Comparison of ENCODE assay signal across 8 cellular contexts in the genomic region with DNA sequence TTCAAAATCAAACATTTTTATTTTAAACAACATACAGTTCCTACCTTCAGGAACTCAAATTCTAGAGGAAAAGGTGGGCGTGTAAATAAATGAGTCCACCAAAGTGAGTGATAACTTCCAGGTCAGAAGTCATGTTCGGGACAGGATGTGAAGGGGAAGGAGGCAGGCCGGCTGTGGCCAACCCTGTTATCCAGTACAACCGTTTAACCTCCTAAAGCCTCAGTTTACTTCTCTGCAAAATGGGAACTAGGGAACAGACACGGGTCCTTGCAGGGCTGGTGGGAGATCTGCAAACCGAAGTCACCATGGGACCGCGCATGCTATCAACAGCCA. TPM values are rescaled to one million over a fixed set of nuclear protein-coding genes. Genes with fewer than 3 reads are reported as not detected.
DNase-seq lines count a peak whose midpoint lies in the region; ATAC-seq and TF ChIP-seq lines count a peak whose summit lies in the region.

No MANE protein-coding gene starts in this region.

- H3K36me3 Mint-ChIP-seq in activated naive CD4-positive, alpha-beta T cell treated with anti-CD3 and anti-CD28 coated beads for 36 hours (ENCODE audit: low read depth), result peaks cover 2% of the 10 kb centered on the region
- H3K36me3 Mint-ChIP-seq in activated CD8-positive, alpha-beta T cell treated with anti-CD3 and anti-CD28 coated beads for 36 hours (ENCODE audit: low read depth), result peaks cover 19% of the 10 kb centered on the region
- H3K36me3 Mint-ChIP-seq in progenitor cell of endocrine pancreas (ENCODE audit: insufficient read depth), result peaks cover 8% of the 10 kb centered on the region

- intact Hi-C loops in activated naive CD4-positive, alpha-beta T cell treated with anti-CD3 and anti-CD28 coated beads for 36 hours (cut with micrococcal nuclease), result loop anchor here (1.0 kb wide), 6 partner anchors 85 to 764 kb away; partner anchors contain the start of genes RNASEH1 and RPS7
- intact Hi-C loops in activated CD8-positive, alpha-beta T cell treated with anti-CD3 and anti-CD28 coated beads for 36 hours (cut with micrococcal nuclease), result no loop called here

- no peaks in the 10 kb centered on the region for H3K27me3 Mint-ChIP-seq in activated naive CD4-positive, alpha-beta T cell treated with anti-CD3 and anti-CD28 coated beads for 36 hours (ENCODE audit: low read depth)
- no peaks in the 10 kb centered on the region for H3K27me3 Mint-ChIP-seq in activated CD8-positive, alpha-beta T cell treated with anti-CD3 and anti-CD28 coated beads for 36 hours
- H3K27me3 Mint-ChIP-seq in progenitor cell of endocrine pancreas, result no peaks in the 10 kb centered on the region

- H3K4me3 Mint-ChIP-seq in activated naive CD4-positive, alpha-beta T cell treated with anti-CD3 and anti-CD28 coated beads for 36 hours, result peak overlapping the region; percentile 97
- H3K4me3 Mint-ChIP-seq in activated CD8-positive, alpha-beta T cell treated with anti-CD3 and anti-CD28 coated beads for 36 hours, result peak overlapping the region; percentile 93
- peak overlapping the region; percentile 95 for H3K4me3 Mint-ChIP-seq in progenitor cell of endocrine pancreas (ENCODE audit: low read depth)

- POLR2A ChIA-PET in activated CD8-positive, alpha-beta T cell treated with anti-CD3 and anti-CD28 coated beads for 36 hours (lab: Charles Lee), result interaction anchor here (1.0 to 2.3 kb wide), 3 partner anchors 21 to 181 kb away, joined by 3 to 8 read pairs (median 4); partner anchors contain the start of gene RNASEH1

- DNase-seq in activated naive CD4-positive, alpha-beta T cell treated with anti-CD3 and anti-CD28 coated beads for 36 hours, result peak; percentile 44
- no peak for DNase-seq in activated naive CD4-positive, alpha-beta T cell (lab: John Stamatoyannopoulos, UW)
- peak; percentile 45 for DNase-seq in MV-4-11 (lab: John Stamatoyannopoulos, UW)
- DNase-seq in activated CD8-positive, alpha-beta T cell treated with anti-CD3 and anti-CD28 coated beads for 36 hours, result peak; percentile 66
- DNase-seq in germinal center (ENCODE audit: low spot score), result peak; percentile 50
- no peak for DNase-seq in progenitor cell of endocrine pancreas (ENCODE audit: low spot score, unreplicated experiment)
- no peak for DNase-seq in NCI-H2107 treated with DMSO at 0.1 percent for 48 hours (lab: John Stamatoyannopoulos, UW; ENCODE audit: unreplicated experiment)

- H3K4me1 Mint-ChIP-seq in activated naive CD4-positive, alpha-beta T cell treated with anti-CD3 and anti-CD28 coated beads for 36 hours (ENCODE audit: low read depth), result peaks cover 37% of the 10 kb centered on the region
- H3K4me1 Mint-ChIP-seq in activated CD8-positive, alpha-beta T cell treated with anti-CD3 and anti-CD28 coated beads for 36 hours (ENCODE audit: low read depth), result peaks cover 31% of the 10 kb centered on the region
- peaks cover 15% of the 10 kb centered on the region for H3K4me1 Mint-ChIP-seq in progenitor cell of endocrine pancreas (ENCODE audit: low read depth)

- TF ChIP-seq CTCF in activated CD8-positive, alpha-beta T cell treated with anti-CD3 and anti-CD28 coated beads for 36 hours (IDR thresholded peaks at IDR 0.05), result no peak
- no peak for TF ChIP-seq CTCF in progenitor cell of endocrine pancreas (IDR thresholded peaks at IDR 0.05; ENCODE audit: unreplicated experiment)

- ATAC-seq in HG02588 (IDR thresholded peaks at IDR 0.05; ENCODE audit: unreplicated experiment), result peak; percentile 13
- peak; percentile 39 for ATAC-seq in activated CD8-positive, alpha-beta T cell treated with anti-CD3 and anti-CD28 coated beads for 36 hours

- H3K27ac Mint-ChIP-seq in activated naive CD4-positive, alpha-beta T cell treated with anti-CD3 and anti-CD28 coated beads for 36 hours, result peak overlapping the region; percentile 94
- peak overlapping the region; percentile 93 for H3K27ac Mint-ChIP-seq in activated CD8-positive, alpha-beta T cell treated with anti-CD3 and anti-CD28 coated beads for 36 hours
- H3K27ac Mint-ChIP-seq in progenitor cell of endocrine pancreas, result peak overlapping the region; percentile 94

- CTCF ChIA-PET in activated naive CD4-positive, alpha-beta T cell treated with anti-CD3 and anti-CD28 coated beads for 36 hours (lab: Charles Lee), result interaction anchor here (0.9 kb wide), 1 partner anchor 274 kb away, joined by 3 read pairs; no protein-coding TSS in a partner anchor
- CTCF ChIA-PET in activated CD8-positive, alpha-beta T cell treated with anti-CD3 and anti-CD28 coated beads for 36 hours (lab: Charles Lee), result interaction anchor here (1.0 to 1.3 kb wide), 2 partner anchors 17 to 47 kb away, joined by 3 to 4 read pairs; no protein-coding TSS in a partner anchor

- H3K9me3 Mint-ChIP-seq in activated naive CD4-positive, alpha-beta T cell treated with anti-CD3 and anti-CD28 coated beads for 36 hours, result no peaks in the 10 kb centered on the region
- no peaks in the 10 kb centered on the region for H3K9me3 Mint-ChIP-seq in activated CD8-positive, alpha-beta T cell treated with anti-CD3 and anti-CD28 coated beads for 36 hours
- H3K9me3 Mint-ChIP-seq in progenitor cell of endocrine pancreas (ENCODE audit: low read depth), result no peaks in the 10 kb centered on the region

RNA-seq across cellular contexts. Expression of gene EIPR1, which starts 0.4 kb away (rescaled TPM):
- 10 to 100 TPM; 33.6 to 35.1 TPM for total RNA-seq in activated naive CD4-positive, alpha-beta T cell treated with anti-CD3 and anti-CD28 coated beads for 36 hours
- total RNA-seq in activated CD8-positive, alpha-beta T cell treated with anti-CD3 and anti-CD28 coated beads for 36 hours, result 10 to 100 TPM; 38.4 to 39.1 TPM
- total RNA-seq in progenitor cell of endocrine pancreas, result 32.0 and 36.2 TPM in 2 replicates

RNA-seq across cellular contexts. Expression of gene TRAPPC12, which starts 2.2 kb away (rescaled TPM):
- total RNA-seq in activated naive CD4-positive, alpha-beta T cell treated with anti-CD3 and anti-CD28 coated beads for 36 hours, result 10 to 100 TPM; 44.3 to 45.8 TPM
- total RNA-seq in activated CD8-positive, alpha-beta T cell treated with anti-CD3 and anti-CD28 coated beads for 36 hours, result 10 to 100 TPM; 52.9 to 65.3 TPM
- 112 and 121 TPM in 2 replicates for total RNA-seq in progenitor cell of endocrine pancreas

Comparison
In these comparisons a context has a peak if more than half of its experiments do, and no peak if none do; other contexts are left out.
1. DNase-seq: peak in activated naive CD4-positive, alpha-beta T cell treated with anti-CD3 and anti-CD28 coated beads for 36 hours (single experiment), MV-4-11 (single experiment), activated CD8-positive, alpha-beta T cell treated with anti-CD3 and anti-CD28 coated beads for 36 hours (single experiment) and germinal center (single experiment); none in activated naive CD4-positive, alpha-beta T cell (0 of 4), progenitor cell of endocrine pancreas (single experiment) and NCI-H2107 treated with DMSO at 0.1 percent for 48 hours (single experiment).
2. Peak in every context shown above with its lines, with median percentiles within 50 percentile points of each other: H3K27ac Mint-ChIP-seq and H3K4me3 Mint-ChIP-seq.